In genomic region chr5:34498582-34498981, GRCh38 we compare ENCODE assay signal across 11 cellular contexts.
A peak's percentile ranks its signal among the peaks of the same experiment; 100 is the strongest.
DNase-seq lines count a peak whose midpoint lies in the region; ATAC-seq, FAIRE-seq and TF ChIP-seq lines count a peak whose summit lies in the region.
"Had no signal": no experiment of that assay in that cellular context is flagged by ENCODE, and none has a peak within 500 bp of the region (broad histone marks: within the 10 kb centered on the region; RNA-seq: fewer than 3 reads in every experiment).

No MANE protein-coding gene starts in this region.

- H3K4me1 Mint-ChIP-seq in GM23338: peaks cover 9% of the 10 kb centered on the region; the same call in 2 of the 3 replicates
- H3K4me1 Mint-ChIP-seq in stimulated activated effector memory CD8-positive, alpha-beta T cell treated with anti-CD3 and anti-CD28 coated beads, Interleukin-12 subunit alpha, Interleukin-12 subunit beta, amount 100 ng/mL, for 72 hours: peaks cover 14% of the 10 kb centered on the region

- no peak overlapping the region for H3K4me3 Mint-ChIP-seq in GM23338
- H3K4me3 Mint-ChIP-seq in stimulated activated effector memory CD8-positive, alpha-beta T cell treated with anti-CD3 and anti-CD28 coated beads, Interleukin-12 subunit alpha, Interleukin-12 subunit beta, amount 100 ng/mL, for 72 hours: peak overlapping the region; percentile 5

- TF ChIP-seq CTCF in GM23338 (conservative IDR thresholded peaks at IDR 0.05; ENCODE audit: low read depth in 2 of 2) (no peak), Peyer's patch (IDR thresholded peaks at IDR 0.05) (no peak), keratinocyte (optimal IDR thresholded peaks at IDR 0.05 in 1 of 3, IDR thresholded peaks at IDR 0.05 in 1 of 3, conservative IDR thresholded peaks at IDR 0.05 in 1 of 3; ENCODE audit: extremely low read depth in 1 of 3, insufficient read depth in 2 of 3, low read length in 3 of 3) (no peak)

- H3K9me1 ChIP-seq in keratinocyte (ENCODE audit: control insufficient read depth, extremely low read depth, insufficient read depth, low read length): no peaks in the 10 kb centered on the region

- H3K27me3 Mint-ChIP-seq in GM23338 (ENCODE audit: insufficient read depth, low read depth, poor library complexity): peaks cover 2% of the 10 kb centered on the region

- H3K27me3 ChIP-seq in GM23338 (ENCODE audit: insufficient read depth): no peaks in the 10 kb centered on the region
- H3K27me3 ChIP-seq in Peyer's patch: no peaks in the 10 kb centered on the region
- no peaks in the 10 kb centered on the region for H3K27me3 ChIP-seq in keratinocyte (ENCODE audit: control insufficient read depth, extremely low read depth, insufficient read depth, low read length)
- H3K27me3 ChIP-seq: suprapubic skin had no signal

- dilution Hi-C loops in keratinocyte (cut with MboI; ENCODE audit: extremely low pct_ligation_motif_present, low sequenced_read_pairs): no loop called here

- no peaks in the 10 kb centered on the region for H3F3A ChIP-seq in GM23338 (replicated peaks; ENCODE audit: low read depth)

- H3K9me3 ChIP-seq in Peyer's patch (no peaks in the 10 kb centered on the region), keratinocyte (ENCODE audit: control insufficient read depth, low read depth, low read length) (no peaks in the 10 kb centered on the region)
- H3K9me3 ChIP-seq: suprapubic skin had no signal

- peaks cover 6% of the 10 kb centered on the region; the same call in 1 of the 3 replicates for H3K36me3 Mint-ChIP-seq in GM23338 (ENCODE audit: low read depth)
- H3K36me3 Mint-ChIP-seq in stimulated activated effector memory CD8-positive, alpha-beta T cell treated with anti-CD3 and anti-CD28 coated beads, Interleukin-12 subunit alpha, Interleukin-12 subunit beta, amount 100 ng/mL, for 72 hours: no peaks in the 10 kb centered on the region

- ATAC-seq in GM23338: no peak
- no peak for ATAC-seq in stimulated activated effector memory CD8-positive, alpha-beta T cell treated with anti-CD3 and anti-CD28 coated beads, Interleukin-12 subunit alpha, Interleukin-12 subunit beta, amount 100 ng/mL, for 72 hours

- no peaks in the 10 kb centered on the region; the same call in 1 of the 2 replicates for H3K9me2 ChIP-seq in GM23338 (ENCODE audit: insufficient read depth)

- H3K9ac ChIP-seq in keratinocyte (ENCODE audit: control insufficient read depth, extremely low read depth, insufficient read depth, low read length): no peak overlapping the region

- DNase-seq in GM23338 (ENCODE audit: low spot score) (no peak), Peyer's patch (no peak), keratinocyte (ENCODE audit: low read depth, low spot score) (no peak), T-helper 9 cell (no peak), SKM-1 treated with dmso at 0.1 percent for 144 hours (lab: John Stamatoyannopoulos, UW; ENCODE audit: unreplicated experiment) (no peak), kidney glomerular epithelial cell (lab: John Stamatoyannopoulos, UW) (no peak), Kasumi-1 (lab: John Stamatoyannopoulos, UW) (no peak)
- no peak for DNase-seq in stimulated activated effector memory CD8-positive, alpha-beta T cell treated with anti-CD3 and anti-CD28 coated beads, Interleukin-12 subunit alpha, Interleukin-12 subunit beta, amount 100 ng/mL, for 72 hours (ENCODE audit: low spot score in 2 of 2)
- DNase-seq: Right ventricle myocardium superior had no signal

- TF ChIP-seq POLR2A in Peyer's patch (IDR thresholded peaks at IDR 0.05): no peak

- H3K27ac Mint-ChIP-seq in GM23338: no peak overlapping the region; the same call in 1 of the 2 replicates
- H3K27ac Mint-ChIP-seq in stimulated activated effector memory CD8-positive, alpha-beta T cell treated with anti-CD3 and anti-CD28 coated beads, Interleukin-12 subunit alpha, Interleukin-12 subunit beta, amount 100 ng/mL, for 72 hours: peak overlapping the region; percentile 8

- H3K79me2 ChIP-seq in GM23338 (replicated peaks; ENCODE audit: insufficient read depth): no peaks in the 10 kb centered on the region
- no peaks in the 10 kb centered on the region for H3K79me2 ChIP-seq in keratinocyte (ENCODE audit: control insufficient read depth, insufficient read depth, low read length)

- no peak for FAIRE-seq in keratinocyte (lab: Jason Lieb, UNC)
- FAIRE-seq: endometrium had no signal

- H3K36me3 ChIP-seq in GM23338 (ENCODE audit: insufficient read depth) (no peaks in the 10 kb centered on the region), Peyer's patch (no peaks in the 10 kb centered on the region), keratinocyte (ENCODE audit: control insufficient read depth in 2 of 2, extremely low read depth in 1 of 2, insufficient read depth in 2 of 2, low read length in 2 of 2) (no peaks in the 10 kb centered on the region)
- H3K36me3 ChIP-seq: suprapubic skin had no signal

- H3K27ac ChIP-seq in GM23338 (ENCODE audit: low read depth) (no peak overlapping the region), Peyer's patch (peak overlapping the region in 3 of 4 donors; percentile 10 to 39 (median 18)), keratinocyte (ENCODE audit: control insufficient read depth, insufficient read depth, low read length) (no peak overlapping the region)

- H2AFZ ChIP-seq in GM23338 (peak overlapping the region; percentile 90), keratinocyte (ENCODE audit: control insufficient read depth, low read length) (peak overlapping the region; percentile 88)

- H4K20me1 ChIP-seq in GM23338 (replicated peaks; ENCODE audit: insufficient read depth) (no peaks in the 10 kb centered on the region), keratinocyte (ENCODE audit: control insufficient read depth, extremely low read depth, insufficient read depth, low read length) (no peaks in the 10 kb centered on the region)

- H3K4me1 ChIP-seq in GM23338 (ENCODE audit: insufficient read depth): peaks cover 9% of the 10 kb centered on the region
- H3K4me1 ChIP-seq in Peyer's patch: peaks cover 0 to 19% (median 0%) of the 10 kb centered on the region in 4 donors
- peaks cover 13% of the 10 kb centered on the region for H3K4me1 ChIP-seq in keratinocyte (ENCODE audit: control insufficient read depth, extremely low read depth, insufficient read depth, low read length)

- no peak overlapping the region for H3K4me2 ChIP-seq in GM23338
- peak overlapping the region; percentile 32 for H3K4me2 ChIP-seq in keratinocyte (ENCODE audit: control insufficient read depth, extremely low read depth, insufficient read depth, low read depth, low read length)

- H3K4me3 ChIP-seq in GM23338 (no peak overlapping the region), Peyer's patch (no peak overlapping the region), keratinocyte (ENCODE audit: control insufficient read depth in 2 of 3, extremely low read depth in 1 of 3, insufficient read depth in 2 of 3, low read depth in 1 of 3, low read length in 3 of 3) (no peak overlapping the region)
- H3K4me3 ChIP-seq: suprapubic skin had no signal

- H3K9me3 Mint-ChIP-seq in GM23338: no peaks in the 10 kb centered on the region; the same call in 2 of the 3 replicates
- H3K9me3 Mint-ChIP-seq in stimulated activated effector memory CD8-positive, alpha-beta T cell treated with anti-CD3 and anti-CD28 coated beads, Interleukin-12 subunit alpha, Interleukin-12 subunit beta, amount 100 ng/mL, for 72 hours: no peaks in the 10 kb centered on the region

TF ChIP-seq in GM23338, 12 proteins besides CTCF, POLR2A, EP300 and RAD21 (continues in another document):
- no peak for TF ChIP-seq JUNB (IDR thresholded peaks at IDR 0.05; ENCODE audit: unreplicated experiment)
- no peak for TF ChIP-seq ZNF331 (CRISPR knock-in tag; IDR thresholded peaks at IDR 0.05; ENCODE audit: low read depth)
- TF ChIP-seq ETS1 (IDR thresholded peaks at IDR 0.05): no peak
- no peak for TF ChIP-seq EZH2phosphoT487 (IDR thresholded peaks at IDR 0.05; ENCODE audit: unreplicated experiment)
- TF ChIP-seq REST (IDR thresholded peaks at IDR 0.05; ENCODE audit: unreplicated experiment): no peak
- no peak for TF ChIP-seq ZNF114 (CRISPR knock-in tag; IDR thresholded peaks at IDR 0.05)
- TF ChIP-seq NANOG (IDR thresholded peaks at IDR 0.05; ENCODE audit: borderline replicate concordance): no peak

Comparison
In these comparisons a context has a peak if more than half of its experiments do, and no peak if none do; other contexts are left out.
1. H3K27ac ChIP-seq: peak in Peyer's patch (3 of 4); none in GM23338 (single experiment) and keratinocyte (single experiment).